In the genomic region with DNA sequence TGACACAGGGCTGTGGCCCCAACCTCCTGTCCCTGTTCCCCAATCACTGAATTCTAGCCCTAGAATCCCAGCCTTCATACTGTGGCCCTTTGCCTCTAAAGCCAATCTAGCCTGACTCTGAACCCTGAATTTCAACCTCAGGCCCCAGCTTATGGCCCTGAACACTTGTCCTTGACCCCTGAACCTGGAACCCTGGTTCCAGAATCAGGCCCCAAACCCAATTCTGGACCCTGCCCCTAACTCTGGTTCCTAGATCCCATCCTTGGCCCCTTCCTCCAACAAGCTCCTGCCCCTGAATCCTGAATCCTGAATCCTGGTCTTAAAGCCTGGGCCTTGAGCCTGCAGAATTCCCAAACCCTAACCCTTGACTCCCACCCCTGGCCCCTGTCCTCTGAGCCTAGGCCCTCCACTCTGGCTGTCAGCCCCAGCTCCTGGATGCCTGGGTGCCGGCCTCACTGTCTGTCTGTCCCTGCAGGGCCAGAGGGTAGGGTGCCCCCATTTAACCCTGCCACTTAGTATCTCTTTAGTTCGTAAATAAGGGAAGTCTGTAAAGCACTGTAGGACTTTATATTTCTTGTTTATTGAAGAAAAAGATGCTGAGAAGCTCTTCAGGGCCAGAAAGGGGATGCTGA, we compare ENCODE assay signal across 8 cellular contexts.
DNase-seq lines count a peak whose midpoint lies in the region; ATAC-seq and TF ChIP-seq lines count a peak whose summit lies in the region.

No MANE protein-coding gene starts in this region.

- H3K27me3 ChIP-seq in mucosa of rectum (ENCODE audit: control insufficient read depth in 2 of 2, insufficient read depth in 2 of 2, low read length in 2 of 2): no peaks in the 10 kb centered on the region

- peaks cover 64% of the 10 kb centered on the region for H3K4me1 Mint-ChIP-seq in stimulated activated naive CD8-positive, alpha-beta T cell treated with anti-CD3 and anti-CD28 coated beads, Interleukin-15, Interleukin-2, amounts not matched to agents 100 ng/mL and 50 ng/mL, for 24 hours (ENCODE audit: low read depth)

- DNase-seq in stimulated activated naive CD8-positive, alpha-beta T cell treated with anti-CD3 and anti-CD28 coated beads, Interleukin-15, Interleukin-2, amounts not matched to agents 100 U/mL and 50 U/mL, for 24 hours: no peak
- DNase-seq in cardiac fibroblast (ENCODE audit: low read depth in 2 of 2): no peak
- DNase-seq in EL: no peak

- H3K4me3 Mint-ChIP-seq in stimulated activated naive CD8-positive, alpha-beta T cell treated with anti-CD3 and anti-CD28 coated beads, Interleukin-15, Interleukin-2, amounts not matched to agents 100 ng/mL and 50 ng/mL, for 24 hours: peak overlapping the region; percentile 88

- peaks cover 0 to 6% of the 10 kb centered on the region in 2 donors for H3K36me3 ChIP-seq in mucosa of rectum (ENCODE audit: control insufficient read depth in 2 of 2, insufficient read depth in 2 of 2, low read length in 2 of 2)

- H3K9me3 ChIP-seq in mucosa of rectum (ENCODE audit: control insufficient read depth in 2 of 2, low read length in 2 of 2): no peaks in the 10 kb centered on the region

- H3K27ac ChIP-seq in mucosa of rectum (ENCODE audit: low read depth in 2 of 2, low read length in 2 of 2): peak overlapping the region in 1 of 2 donors; percentile 48

- H3K4me3 ChIP-seq in cardiac fibroblast (replicated peaks in 1 of 2; ENCODE audit: low read depth in 2 of 2, low read length in 2 of 2) (peak overlapping the region; percentile 68 to 69), mucosa of rectum (ENCODE audit: low read length in 2 of 2) (peak overlapping the region; percentile 72 to 81)

- peaks cover 32 to 34% of the 10 kb centered on the region in 2 donors for H3K4me1 ChIP-seq in mucosa of rectum (ENCODE audit: control insufficient read depth in 2 of 2, insufficient read depth in 2 of 2, low read length in 2 of 2)

- no peak for ATAC-seq in stimulated activated naive CD8-positive, alpha-beta T cell treated with anti-CD3 and anti-CD28 coated beads, Interleukin-15, Interleukin-2, amounts not matched to agents 100 U/mL and 50 U/mL, for 24 hours
- ATAC-seq in HG03571 (IDR thresholded peaks at IDR 0.05; ENCODE audit: unreplicated experiment) (no peak), HG02571 (IDR thresholded peaks at IDR 0.05; ENCODE audit: unreplicated experiment) (no peak), HG03108 (IDR thresholded peaks at IDR 0.05; ENCODE audit: unreplicated experiment) (no peak)

- no peak for TF ChIP-seq CTCF in cardiac fibroblast (IDR thresholded peaks at IDR 0.05; ENCODE audit: low read depth, low read length)

- peaks cover 5% of the 10 kb centered on the region for H3K36me3 Mint-ChIP-seq in stimulated activated naive CD8-positive, alpha-beta T cell treated with anti-CD3 and anti-CD28 coated beads, Interleukin-15, Interleukin-2, amounts not matched to agents 100 ng/mL and 50 ng/mL, for 24 hours (ENCODE audit: low read depth)

- peak overlapping the region; percentile 92 for H3K27ac Mint-ChIP-seq in stimulated activated naive CD8-positive, alpha-beta T cell treated with anti-CD3 and anti-CD28 coated beads, Interleukin-15, Interleukin-2, amounts not matched to agents 100 ng/mL and 50 ng/mL, for 24 hours

- H3K9me3 Mint-ChIP-seq in stimulated activated naive CD8-positive, alpha-beta T cell treated with anti-CD3 and anti-CD28 coated beads, Interleukin-15, Interleukin-2, amounts not matched to agents 100 ng/mL and 50 ng/mL, for 24 hours: no peaks in the 10 kb centered on the region

- H3K9ac ChIP-seq in mucosa of rectum (ENCODE audit: low read depth in 1 of 2, low read length in 2 of 2): peak overlapping the region; percentile 84 to 87

- no peaks in the 10 kb centered on the region for H3K27me3 Mint-ChIP-seq in stimulated activated naive CD8-positive, alpha-beta T cell treated with anti-CD3 and anti-CD28 coated beads, Interleukin-15, Interleukin-2, amounts not matched to agents 100 ng/mL and 50 ng/mL, for 24 hours
